8 cellular contexts compared by ENCODE assay signal in the genomic region with DNA sequence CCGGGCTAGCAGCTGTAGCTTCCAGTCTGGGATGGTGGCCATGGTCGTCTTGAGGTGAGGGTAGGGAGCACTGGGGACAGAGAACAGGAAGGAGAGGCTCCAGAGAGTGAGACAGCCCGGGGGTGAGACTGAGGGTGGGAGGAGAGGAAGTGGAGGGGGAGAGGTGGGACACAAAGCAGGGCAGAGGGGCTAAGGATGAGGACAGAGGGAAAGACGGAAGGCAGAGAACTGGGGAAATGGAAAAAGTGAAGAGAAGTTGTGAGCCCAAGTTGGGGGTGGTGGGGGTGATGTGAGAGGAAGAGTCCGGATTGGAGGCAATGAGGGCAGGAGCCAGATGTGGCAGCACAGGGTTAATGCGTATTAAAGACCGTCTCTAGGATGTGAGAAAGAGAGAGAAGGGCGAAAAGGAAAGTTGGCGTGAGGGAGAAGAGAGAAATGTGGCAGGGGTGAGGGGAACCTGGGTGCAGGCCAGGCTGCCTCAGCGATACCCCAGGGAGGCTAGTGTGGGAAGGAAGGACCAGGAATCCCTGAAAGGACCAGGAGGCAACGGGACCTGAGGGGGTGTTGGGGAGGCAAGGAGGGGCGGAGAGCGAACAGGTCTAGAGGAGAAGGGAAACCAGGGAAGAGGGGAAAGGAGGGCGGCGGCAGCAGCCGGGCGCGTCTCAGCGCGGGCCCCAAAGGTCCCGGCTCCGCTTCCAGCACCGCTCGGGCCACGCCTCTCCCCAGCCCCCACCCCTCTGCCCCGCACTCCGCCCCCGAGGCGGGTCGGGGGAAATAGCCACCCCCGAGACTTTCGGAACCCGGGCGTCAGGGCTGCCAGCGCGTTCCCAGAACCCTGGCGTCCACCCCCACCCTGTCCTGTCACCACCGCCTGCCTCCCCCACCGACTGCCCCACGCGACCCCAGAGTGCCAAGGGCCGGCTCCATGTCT. TPM values are rescaled to one million over a fixed set of nuclear protein-coding genes. Genes with fewer than 3 reads are reported as not detected.
DNase-seq lines count a peak whose midpoint lies in the region; ATAC-seq and TF ChIP-seq lines count a peak whose summit lies in the region.

A gene with protein sequence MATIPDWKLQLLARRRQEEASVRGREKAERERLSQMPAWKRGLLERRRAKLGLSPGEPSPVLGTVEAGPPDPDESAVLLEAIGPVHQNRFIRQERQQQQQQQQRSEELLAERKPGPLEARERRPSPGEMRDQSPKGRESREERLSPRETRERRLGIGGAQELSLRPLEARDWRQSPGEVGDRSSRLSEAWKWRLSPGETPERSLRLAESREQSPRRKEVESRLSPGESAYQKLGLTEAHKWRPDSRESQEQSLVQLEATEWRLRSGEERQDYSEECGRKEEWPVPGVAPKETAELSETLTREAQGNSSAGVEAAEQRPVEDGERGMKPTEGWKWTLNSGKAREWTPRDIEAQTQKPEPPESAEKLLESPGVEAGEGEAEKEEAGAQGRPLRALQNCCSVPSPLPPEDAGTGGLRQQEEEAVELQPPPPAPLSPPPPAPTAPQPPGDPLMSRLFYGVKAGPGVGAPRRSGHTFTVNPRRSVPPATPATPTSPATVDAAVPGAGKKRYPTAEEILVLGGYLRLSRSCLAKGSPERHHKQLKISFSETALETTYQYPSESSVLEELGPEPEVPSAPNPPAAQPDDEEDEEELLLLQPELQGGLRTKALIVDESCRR (minus strand): TSS at position 669 of the 931 bp plus-strand sequence. CDS start 627 bp downstream, at position 42.

- H3K27me3 ChIP-seq in BLaER1 (no peaks in the 10 kb centered on the region), H7 (ENCODE audit: control insufficient read depth, insufficient read depth, low read length) (no peaks in the 10 kb centered on the region)

- peak within 1 kb of the TSS; percentile 97 for H3K27ac Mint-ChIP-seq in activated T-helper 17 cell treated with anti-CD3 and anti-CD28 coated beads, Interleukin-2, amount 50 U/mL, for 72 hours
- H3K27ac Mint-ChIP-seq in neural crest cell (ENCODE audit: unreplicated experiment), result peak within 1 kb of the TSS; percentile 97
- H3K27ac Mint-ChIP-seq in stimulated activated naive CD8-positive, alpha-beta T cell treated with anti-CD3 and anti-CD28 coated beads, Interleukin-15, amount 100 ng/mL, for 72 hours, result peak within 1 kb of the TSS; percentile 86 to 94

- H3K9me3 Mint-ChIP-seq in activated T-helper 17 cell treated with anti-CD3 and anti-CD28 coated beads, Interleukin-2, amount 50 U/mL, for 72 hours, result no peaks in the 10 kb centered on the region
- no peaks in the 10 kb centered on the region for H3K9me3 Mint-ChIP-seq in neural crest cell
- H3K9me3 Mint-ChIP-seq in stimulated activated naive CD8-positive, alpha-beta T cell treated with anti-CD3 and anti-CD28 coated beads, Interleukin-15, amount 100 ng/mL, for 72 hours, result no peaks in the 10 kb centered on the region

- H3K4me2 ChIP-seq in BLaER1, result peak within 1 kb of the TSS; percentile 100

- peak within 1 kb of the TSS; percentile 98 for H3K4me3 Mint-ChIP-seq in activated T-helper 17 cell treated with anti-CD3 and anti-CD28 coated beads, Interleukin-2, amount 50 U/mL, for 72 hours
- peak within 1 kb of the TSS; percentile 96 for H3K4me3 Mint-ChIP-seq in neural crest cell
- H3K4me3 Mint-ChIP-seq in stimulated activated naive CD8-positive, alpha-beta T cell treated with anti-CD3 and anti-CD28 coated beads, Interleukin-15, amount 100 ng/mL, for 72 hours, result peak within 1 kb of the TSS; percentile 86 to 94

- H3K36me3 Mint-ChIP-seq in activated T-helper 17 cell treated with anti-CD3 and anti-CD28 coated beads, Interleukin-2, amount 50 U/mL, for 72 hours (ENCODE audit: low read depth), result peaks cover 81% of the 10 kb centered on the region
- H3K36me3 Mint-ChIP-seq in neural crest cell (ENCODE audit: low read depth), result peaks cover 3% of the 10 kb centered on the region

- peak within 1 kb of the TSS; percentile 91 for H3K4me3 ChIP-seq in BLaER1
- H3K4me3 ChIP-seq in H7 (ENCODE audit: insufficient read depth, low read depth, low read length), result peak within 1 kb of the TSS; percentile 86
- peak within 1 kb of the TSS; percentile 88 for H3K4me3 ChIP-seq in fibroblast of pulmonary artery (replicated peaks; ENCODE audit: low read depth, low read length)

- peaks cover 23% of the 10 kb centered on the region for H3K4me1 Mint-ChIP-seq in activated T-helper 17 cell treated with anti-CD3 and anti-CD28 coated beads, Interleukin-2, amount 50 U/mL, for 72 hours
- H3K4me1 Mint-ChIP-seq in neural crest cell, result peaks cover 85% of the 10 kb centered on the region
- H3K4me1 Mint-ChIP-seq in stimulated activated naive CD8-positive, alpha-beta T cell treated with anti-CD3 and anti-CD28 coated beads, Interleukin-15, amount 100 ng/mL, for 72 hours, result peaks cover 36% of the 10 kb centered on the region

- TF ChIP-seq CTCF in fibroblast of pulmonary artery (IDR thresholded peaks at IDR 0.05; ENCODE audit: low read length, missing control alignments) (no peak), neural crest cell (conservative IDR thresholded peaks at IDR 0.05) (no peak)

- H3K27me3 Mint-ChIP-seq in activated T-helper 17 cell treated with anti-CD3 and anti-CD28 coated beads, Interleukin-2, amount 50 U/mL, for 72 hours, result no peaks in the 10 kb centered on the region
- H3K27me3 Mint-ChIP-seq in neural crest cell (ENCODE audit: low read depth), result no peaks in the 10 kb centered on the region
- H3K27me3 Mint-ChIP-seq in stimulated activated naive CD8-positive, alpha-beta T cell treated with anti-CD3 and anti-CD28 coated beads, Interleukin-15, amount 100 ng/mL, for 72 hours, result no peaks in the 10 kb centered on the region

- H3K27ac ChIP-seq in BLaER1, result peak within 1 kb of the TSS; percentile 100

- DNase-seq in H7 (peak; percentile 93), fibroblast of pulmonary artery (ENCODE audit: low read depth) (no peak), neural crest cell (ENCODE audit: low read depth, low spot score) (no peak)
- DNase-seq in stimulated activated naive CD8-positive, alpha-beta T cell treated with anti-CD3 and anti-CD28 coated beads, Interleukin-15, amount 100 ng/mL, for 72 hours, result peak; percentile 66 to 83

- H3K9me3 ChIP-seq in BLaER1, result no peaks in the 10 kb centered on the region

- H4K20me1 ChIP-seq in BLaER1, result peaks cover 33% of the 10 kb centered on the region

- H3K4me1 ChIP-seq in BLaER1, result peaks cover 26% of the 10 kb centered on the region

- H3K9ac ChIP-seq in BLaER1, result peak within 1 kb of the TSS; percentile 100

- peak; percentile 42 for ATAC-seq in activated T-helper 17 cell treated with anti-CD3 and anti-CD28 coated beads, Interleukin-2, amount 50 U/mL, for 72 hours (replicated peaks)
- peak; percentile 55 for ATAC-seq in stimulated activated naive CD8-positive, alpha-beta T cell treated with anti-CD3 and anti-CD28 coated beads, Interleukin-15, amount 100 ng/mL, for 72 hours
- no peak for ATAC-seq in HG03442 (IDR thresholded peaks at IDR 0.05; ENCODE audit: unreplicated experiment)

- H3K36me3 ChIP-seq in BLaER1 (peaks cover 16% of the 10 kb centered on the region), H7 (replicated peaks; ENCODE audit: control insufficient read depth, insufficient read depth, low read length) (no peaks in the 10 kb centered on the region)

TF ChIP-seq in PFSK-1, 5 proteins besides CTCF, POLR2A, EP300 and RAD21:
- TF ChIP-seq POLR2AphosphoS5 (IDR thresholded peaks at IDR 0.05; ENCODE audit: low read depth, low read length), result peak; percentile 56; the same call in 1 of the 2 replicates
- TF ChIP-seq, protein P1, sequence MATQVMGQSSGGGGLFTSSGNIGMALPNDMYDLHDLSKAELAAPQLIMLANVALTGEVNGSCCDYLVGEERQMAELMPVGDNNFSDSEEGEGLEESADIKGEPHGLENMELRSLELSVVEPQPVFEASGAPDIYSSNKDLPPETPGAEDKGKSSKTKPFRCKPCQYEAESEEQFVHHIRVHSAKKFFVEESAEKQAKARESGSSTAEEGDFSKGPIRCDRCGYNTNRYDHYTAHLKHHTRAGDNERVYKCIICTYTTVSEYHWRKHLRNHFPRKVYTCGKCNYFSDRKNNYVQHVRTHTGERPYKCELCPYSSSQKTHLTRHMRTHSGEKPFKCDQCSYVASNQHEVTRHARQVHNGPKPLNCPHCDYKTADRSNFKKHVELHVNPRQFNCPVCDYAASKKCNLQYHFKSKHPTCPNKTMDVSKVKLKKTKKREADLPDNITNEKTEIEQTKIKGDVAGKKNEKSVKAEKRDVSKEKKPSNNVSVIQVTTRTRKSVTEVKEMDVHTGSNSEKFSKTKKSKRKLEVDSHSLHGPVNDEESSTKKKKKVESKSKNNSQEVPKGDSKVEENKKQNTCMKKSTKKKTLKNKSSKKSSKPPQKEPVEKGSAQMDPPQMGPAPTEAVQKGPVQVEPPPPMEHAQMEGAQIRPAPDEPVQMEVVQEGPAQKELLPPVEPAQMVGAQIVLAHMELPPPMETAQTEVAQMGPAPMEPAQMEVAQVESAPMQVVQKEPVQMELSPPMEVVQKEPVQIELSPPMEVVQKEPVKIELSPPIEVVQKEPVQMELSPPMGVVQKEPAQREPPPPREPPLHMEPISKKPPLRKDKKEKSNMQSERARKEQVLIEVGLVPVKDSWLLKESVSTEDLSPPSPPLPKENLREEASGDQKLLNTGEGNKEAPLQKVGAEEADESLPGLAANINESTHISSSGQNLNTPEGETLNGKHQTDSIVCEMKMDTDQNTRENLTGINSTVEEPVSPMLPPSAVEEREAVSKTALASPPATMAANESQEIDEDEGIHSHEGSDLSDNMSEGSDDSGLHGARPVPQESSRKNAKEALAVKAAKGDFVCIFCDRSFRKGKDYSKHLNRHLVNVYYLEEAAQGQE (IDR thresholded peaks at IDR 0.05; ENCODE audit: insufficient read depth in 1 of 2, low read depth in 2 of 2, low read length in 2 of 2), result no peak
- no peak for TF ChIP-seq FOXP2 (optimal IDR thresholded peaks at IDR 0.05; ENCODE audit: borderline replicate concordance, extremely low read depth, extremely low read length, insufficient read depth)
- peak; percentile 81; the same call in 1 of the 2 replicates for TF ChIP-seq TAF1 (IDR thresholded peaks at IDR 0.05; ENCODE audit: borderline replicate concordance, insufficient read depth, low read length)
- TF ChIP-seq SIN3A (IDR thresholded peaks at IDR 0.05; ENCODE audit: borderline replicate concordance, insufficient read depth, low read length), result peak; percentile 82; the same call in 1 of the 2 replicates

RNA-seq across cellular contexts. Expression of the gene that starts here (rescaled TPM):
- total RNA-seq in H7 (2014; rRNA removed; shearing (Covaris generic)), result 48.2 and 55.7 TPM in 2 replicates
- polyA plus RNA-seq in PFSK-1 (2012; ENCODE audit: insufficient read length, low read depth), result 116 TPM
- 100 to 1,000 TPM; 190 to 238 TPM for total RNA-seq in activated T-helper 17 cell treated with anti-CD3 and anti-CD28 coated beads, Interleukin-2, amount 50 U/mL, for 72 hours
- 71.0 and 71.1 TPM in 2 replicates for total RNA-seq in neural crest cell

Comparison
In these comparisons a context has a peak if more than half of its experiments do, and no peak if none do; other contexts are left out.
1. DNase-seq: peak in H7 (single experiment) and stimulated activated naive CD8-positive, alpha-beta T cell treated with anti-CD3 and anti-CD28 coated beads, Interleukin-15, amount 100 ng/mL, for 72 hours (2 of 2); none in fibroblast of pulmonary artery (single experiment) and neural crest cell (single experiment).
2. Peak in every context shown above with its lines, with median percentiles within 50 percentile points of each other: H3K4me3 ChIP-seq, H3K27ac Mint-ChIP-seq and H3K4me3 Mint-ChIP-seq.